11 cellular contexts compared by ENCODE assay signal in genomic region chr4:139887378-139887801, GRCh38.
A peak's percentile ranks its signal among the peaks of the same experiment; 100 is the strongest.
DNase-seq lines count a peak whose midpoint lies in the region; ATAC-seq and TF ChIP-seq lines count a peak whose summit lies in the region.
"Had no signal": no experiment of that assay in that cellular context is flagged by ENCODE, and none has a peak within 500 bp of the region (broad histone marks: within the 10 kb centered on the region; RNA-seq: fewer than 3 reads in every experiment).

No MANE protein-coding gene starts in this region.

- no peak overlapping the region for H3K23ac ChIP-seq in mesenchymal stem cell (ENCODE audit: low read length in 2 of 2)

- no peak overlapping the region for H3K4me3 Mint-ChIP-seq in activated CD4-positive, alpha-beta T cell treated with anti-CD3 and anti-CD28 coated beads, Interleukin-2, amount 10 ng/mL, durations not matched to agents 7 days and 5 days

- intact Hi-C loops in heart left ventricle (cut with DNase I) (loop anchor here in 2 of 10 donors (5.0 to 10.0 kb wide), 2 partner anchors 60 to 367 kb away; no protein-coding TSS in a partner anchor), left ventricle myocardium superior (cut with micrococcal nuclease) (no loop called here), upper lobe of right lung (cut with DNase I) (no loop called here)

- CTCF ChIA-PET in activated CD4-positive, alpha-beta T cell treated with anti-CD3 and anti-CD28 coated beads, Interleukin-2, amount 10 ng/mL, durations not matched to agents 7 days and 5 days (lab: Charles Lee), result interaction anchor here (0.7 kb wide), 1 partner anchor 8 kb away, joined by 3 read pairs; no protein-coding TSS in a partner anchor

- H3K14ac ChIP-seq in mesenchymal stem cell (ENCODE audit: low read length in 2 of 2), result no peak overlapping the region

- H3K4me1 Mint-ChIP-seq in activated CD4-positive, alpha-beta T cell treated with anti-CD3 and anti-CD28 coated beads, Interleukin-2, amount 10 ng/mL, durations not matched to agents 7 days and 5 days, result no peaks in the 10 kb centered on the region

- H3K27ac ChIP-seq in heart left ventricle (peak overlapping the region in 3 of 12 donors; percentile 7 to 42 (median 40)), coronary artery (peak overlapping the region in 1 of 2 donors; percentile 3), mesenchymal stem cell (ENCODE audit: low read length, poor library complexity, severe bottlenecking) (peak overlapping the region; percentile 23), upper lobe of right lung (peak overlapping the region; percentile 71)

- POLR2A ChIA-PET in activated CD4-positive, alpha-beta T cell treated with anti-CD3 and anti-CD28 coated beads, Interleukin-2, amount 10 ng/mL, durations not matched to agents 7 days and 5 days (lab: Charles Lee), result no interaction called here

- H3K9me3 ChIP-seq in heart left ventricle (peaks cover 0 to 8% (median 0%) of the 10 kb centered on the region in 12 donors), mesenchymal stem cell (ENCODE audit: control insufficient read depth, low read length) (no peaks in the 10 kb centered on the region), upper lobe of right lung (no peaks in the 10 kb centered on the region)

- no peak overlapping the region for H2BK5ac ChIP-seq in mesenchymal stem cell (ENCODE audit: low read depth, low read length, poor library complexity, severe bottlenecking)

- H2BK15ac ChIP-seq in mesenchymal stem cell (ENCODE audit: low read depth, poor library complexity, severe bottlenecking), result no peak overlapping the region

- H3K4me1 ChIP-seq in heart left ventricle, result peaks cover 0 to 25% (median 0%) of the 10 kb centered on the region in 12 donors
- peaks cover 13% of the 10 kb centered on the region for H3K4me1 ChIP-seq in mesenchymal stem cell (ENCODE audit: control insufficient read depth, insufficient read depth, low read depth, low read length)
- peaks cover 21% of the 10 kb centered on the region for H3K4me1 ChIP-seq in upper lobe of right lung

- no peaks in the 10 kb centered on the region for H3K27me3 Mint-ChIP-seq in activated CD4-positive, alpha-beta T cell treated with anti-CD3 and anti-CD28 coated beads, Interleukin-2, amount 10 ng/mL, durations not matched to agents 7 days and 5 days

- peak overlapping the region; percentile 78 for H3K9ac ChIP-seq in mesenchymal stem cell (ENCODE audit: low read length)

- no peak overlapping the region for H2BK120ac ChIP-seq in mesenchymal stem cell (ENCODE audit: low read depth, low read length)

- H4K8ac ChIP-seq in mesenchymal stem cell (ENCODE audit: low read length), result no peak overlapping the region

- 50 to 72% (median 54%) methylated on average over 4 of the region's 4 CpGs for WGBS in heart left ventricle, 4 donors
- 77% methylated on average over 4 of the region's 4 CpGs for WGBS in mesenchymal stem cell

- H3K4me3 ChIP-seq in heart left ventricle, result peak overlapping the region in 9 of 12 donors; percentile 1 to 38 (median 13)
- peak overlapping the region; percentile 57 for H3K4me3 ChIP-seq in coronary artery
- H3K4me3 ChIP-seq in mesenchymal stem cell (ENCODE audit: insufficient read depth in 1 of 2, low read depth in 1 of 2, low read length in 2 of 2), result peak overlapping the region in 1 of 2 experiments; percentile 42
- peak overlapping the region; percentile 42 for H3K4me3 ChIP-seq in upper lobe of right lung

- H3K27me3 ChIP-seq in heart left ventricle (no peaks in the 10 kb centered on the region), mesenchymal stem cell (ENCODE audit: control insufficient read depth in 1 of 2, insufficient read depth in 1 of 2, low read length in 2 of 2) (no peaks in the 10 kb centered on the region), upper lobe of right lung (no peaks in the 10 kb centered on the region)

- TF ChIP-seq CTCF in heart left ventricle (IDR thresholded peaks at IDR 0.05), result no peak
- TF ChIP-seq CTCF in coronary artery (IDR thresholded peaks at IDR 0.05), result no peak
- TF ChIP-seq CTCF in upper lobe of right lung (IDR thresholded peaks at IDR 0.05), result no peak

- peaks cover 9% of the 10 kb centered on the region for H3K79me1 ChIP-seq in mesenchymal stem cell (replicated peaks; ENCODE audit: low read length, poor library complexity, severe bottlenecking)

- H3K4ac ChIP-seq in mesenchymal stem cell (ENCODE audit: low read depth in 1 of 2, low read length in 2 of 2), result no peak overlapping the region

- H3K36me3 Mint-ChIP-seq in activated CD4-positive, alpha-beta T cell treated with anti-CD3 and anti-CD28 coated beads, Interleukin-2, amount 10 ng/mL, durations not matched to agents 7 days and 5 days (ENCODE audit: low read depth), result peaks cover 4% of the 10 kb centered on the region

- H4K91ac ChIP-seq in mesenchymal stem cell (ENCODE audit: low read length), result no peak overlapping the region

- H3K27ac Mint-ChIP-seq in activated CD4-positive, alpha-beta T cell treated with anti-CD3 and anti-CD28 coated beads, Interleukin-2, amount 10 ng/mL, durations not matched to agents 7 days and 5 days, result no peak overlapping the region

- peaks cover 6% of the 10 kb centered on the region for H3K9me3 Mint-ChIP-seq in activated CD4-positive, alpha-beta T cell treated with anti-CD3 and anti-CD28 coated beads, Interleukin-2, amount 10 ng/mL, durations not matched to agents 7 days and 5 days

- no peak for DNase-seq in heart left ventricle
- no peak for DNase-seq in left ventricle myocardium superior
- DNase-seq in coronary artery (ENCODE audit: low spot score), result no peak
- peak; percentile 46 for DNase-seq in mesenchymal stem cell
- no peak for DNase-seq in upper lobe of right lung
- no peak for DNase-seq in activated CD4-positive, alpha-beta T cell treated with anti-CD3 and anti-CD28 coated beads, Interleukin-2, amount 10 ng/mL, durations not matched to agents 7 days and 5 days
- DNase-seq in activated naive CD4-positive, alpha-beta T cell treated with Interleukin-2 at 50 U/mL for 16 hours, result no peak
- no peak for DNase-seq in activated naive CD4-positive, alpha-beta T cell treated with anti-CD3 and anti-CD28 coated beads, Interleukin-2, amount 50 U/mL, for 16 hours
- DNase-seq: islet precursor cell; NCI-H1417 treated with DMSO at 0.1 percent for 48 hours; stimulated activated CD4-positive, alpha-beta T cell treated with anti-CD3 and anti-CD28 coated beads, Interleukin-2, amount 100 ng/mL, for 24 hours had no signal

- H2BK12ac ChIP-seq in mesenchymal stem cell (ENCODE audit: low read length in 2 of 2), result no peak overlapping the region

- H2AFZ ChIP-seq in mesenchymal stem cell (ENCODE audit: low read depth, low read length), result no peak overlapping the region

- no peak overlapping the region for H2AK5ac ChIP-seq in mesenchymal stem cell (ENCODE audit: low read length, severe bottlenecking)

- H3K4me2 ChIP-seq in mesenchymal stem cell (ENCODE audit: low read length, poor library complexity, severe bottlenecking), result peak overlapping the region; percentile 40

- H3K18ac ChIP-seq in mesenchymal stem cell (ENCODE audit: low read depth in 1 of 2, low read length in 2 of 2), result no peak overlapping the region

- no peak for ATAC-seq in heart left ventricle
- ATAC-seq in left ventricle myocardium superior, result no peak
- peak; percentile 59 for ATAC-seq in upper lobe of right lung

- H3K36me3 ChIP-seq in heart left ventricle (peaks cover 0 to 7% (median 0%) of the 10 kb centered on the region in 9 donors), mesenchymal stem cell (ENCODE audit: control insufficient read depth in 1 of 2, insufficient read depth in 2 of 2, low read depth in 1 of 2, low read length in 2 of 2) (peaks cover 0 to 5% of the 10 kb centered on the region in 2 experiments), upper lobe of right lung (no peaks in the 10 kb centered on the region)

- TF ChIP-seq POLR2A in heart left ventricle (IDR thresholded peaks at IDR 0.05), result no peak
